10 cellular contexts compared by ENCODE assay signal in the genomic region with DNA sequence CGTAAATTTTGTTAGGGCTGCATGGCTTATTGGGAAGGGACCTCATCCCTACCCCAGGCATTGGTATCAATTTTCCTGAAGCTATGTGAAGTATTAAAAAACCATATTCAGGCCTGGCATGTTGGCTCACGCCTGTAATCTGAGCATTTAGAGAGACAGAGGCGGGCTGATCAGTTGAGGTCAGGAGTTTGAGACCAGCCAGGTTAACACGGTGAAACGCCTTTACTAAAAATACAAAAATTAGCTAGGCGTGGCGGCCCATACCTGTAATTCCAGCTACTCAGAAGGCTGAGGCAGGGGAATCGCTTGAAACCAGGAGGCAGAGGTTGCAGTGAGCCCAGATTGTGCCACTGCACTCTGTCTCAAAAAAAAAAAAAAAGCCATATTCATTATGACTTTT. TPM values are rescaled to one million over a fixed set of nuclear protein-coding genes. Genes with fewer than 3 reads are reported as not detected.
A peak's percentile ranks its signal among the peaks of the same experiment; 100 is the strongest.
DNase-seq lines count a peak whose midpoint lies in the region; ATAC-seq and TF ChIP-seq lines count a peak whose summit lies in the region.
"Had no signal": no experiment of that assay in that cellular context is flagged by ENCODE, and none has a peak within 500 bp of the region (broad histone marks: within the 10 kb centered on the region; RNA-seq: fewer than 3 reads in every experiment).

No MANE protein-coding gene starts in this region.

- no peak overlapping the region for H3K27ac Mint-ChIP-seq in GM23338
- H3K27ac Mint-ChIP-seq in activated naive CD8-positive, alpha-beta T cell treated with anti-CD3 and anti-CD28 coated beads, Interleukin-2, amount 50 U/mL, for 24 hours, result no peak overlapping the region

- peaks cover 47% of the 10 kb centered on the region for H4K20me1 ChIP-seq in GM23338 (replicated peaks; ENCODE audit: insufficient read depth)

- peak overlapping the region; percentile 90 for H3K4me2 ChIP-seq in GM23338

- no peaks in the 10 kb centered on the region for H3K9me2 ChIP-seq in GM23338 (ENCODE audit: insufficient read depth)

- H3K36me3 Mint-ChIP-seq in GM23338 (ENCODE audit: low read depth), result no peaks in the 10 kb centered on the region; the same call in 2 of the 3 replicates
- H3K36me3 Mint-ChIP-seq in activated naive CD8-positive, alpha-beta T cell treated with anti-CD3 and anti-CD28 coated beads, Interleukin-2, amount 50 U/mL, for 24 hours (ENCODE audit: low read depth), result peaks cover 15% of the 10 kb centered on the region

- no peaks in the 10 kb centered on the region for H3K27me3 Mint-ChIP-seq in GM23338 (ENCODE audit: insufficient read depth, low read depth, poor library complexity)
- H3K27me3 Mint-ChIP-seq in activated naive CD8-positive, alpha-beta T cell treated with anti-CD3 and anti-CD28 coated beads, Interleukin-2, amount 50 U/mL, for 24 hours, result no peaks in the 10 kb centered on the region

- H3K79me2 ChIP-seq in ACC112 (ENCODE audit: control insufficient read depth, insufficient read depth, low read length, unreplicated experiment) (peaks cover 95% of the 10 kb centered on the region), GM23338 (replicated peaks; ENCODE audit: insufficient read depth) (peaks cover 100% of the 10 kb centered on the region)

- H3K27ac ChIP-seq in ACC112 (ENCODE audit: low read depth, low read length) (no peak overlapping the region), GM23338 (ENCODE audit: low read depth) (no peak overlapping the region), Peyer's patch (no peak overlapping the region)

- H3K4me1 ChIP-seq in ACC112 (ENCODE audit: control insufficient read depth, insufficient read depth, low read length, unreplicated experiment) (peaks cover 10% of the 10 kb centered on the region), GM23338 (ENCODE audit: insufficient read depth) (peaks cover 16% of the 10 kb centered on the region), Peyer's patch (peaks cover 0 to 44% (median 4%) of the 10 kb centered on the region in 4 donors)

- TF ChIP-seq CTCF in GM23338 (conservative IDR thresholded peaks at IDR 0.05; ENCODE audit: low read depth in 2 of 2), result no peak
- TF ChIP-seq CTCF in Peyer's patch (IDR thresholded peaks at IDR 0.05), result no peak

- H3K4me3 Mint-ChIP-seq in GM23338, result peak overlapping the region; percentile 77
- peak overlapping the region; percentile 77 for H3K4me3 Mint-ChIP-seq in activated naive CD8-positive, alpha-beta T cell treated with anti-CD3 and anti-CD28 coated beads, Interleukin-2, amount 50 U/mL, for 24 hours

- ATAC-seq in GM23338 (no peak), left lobe of liver (no peak), HG03521 (IDR thresholded peaks at IDR 0.05; ENCODE audit: unreplicated experiment) (no peak), HG03025 (IDR thresholded peaks at IDR 0.05; ENCODE audit: low FRiP score, unreplicated experiment) (no peak)
- ATAC-seq in activated naive CD8-positive, alpha-beta T cell treated with anti-CD3 and anti-CD28 coated beads, Interleukin-2, amount 50 U/mL, for 24 hours, result no peak

- peaks cover 34% of the 10 kb centered on the region for H3K4me1 Mint-ChIP-seq in GM23338
- peaks cover 79% of the 10 kb centered on the region for H3K4me1 Mint-ChIP-seq in activated naive CD8-positive, alpha-beta T cell treated with anti-CD3 and anti-CD28 coated beads, Interleukin-2, amount 50 U/mL, for 24 hours

- no peaks in the 10 kb centered on the region for H3K9me3 Mint-ChIP-seq in GM23338
- no peaks in the 10 kb centered on the region for H3K9me3 Mint-ChIP-seq in activated naive CD8-positive, alpha-beta T cell treated with anti-CD3 and anti-CD28 coated beads, Interleukin-2, amount 50 U/mL, for 24 hours

- H3K4me3 ChIP-seq in ACC112 (ENCODE audit: low read depth, low read length), result peak overlapping the region; percentile 85
- peak overlapping the region; percentile 73 for H3K4me3 ChIP-seq in GM23338
- no peak overlapping the region for H3K4me3 ChIP-seq in Peyer's patch

- DNase-seq in GM23338 (ENCODE audit: low spot score) (peak; percentile 19), left kidney (ENCODE audit: low read depth, low spot score) (peak; percentile 4), Peyer's patch (no peak), left lobe of liver (ENCODE audit: low spot score) (no peak)
- no peak for DNase-seq in activated naive CD8-positive, alpha-beta T cell treated with anti-CD3 and anti-CD28 coated beads, Interleukin-2, amount 50 U/mL, for 24 hours
- DNase-seq: brain microvascular endothelial cell, tibial artery had no signal

- H3K36me3 ChIP-seq in ACC112 (ENCODE audit: insufficient read depth, low read length) (no peaks in the 10 kb centered on the region), GM23338 (ENCODE audit: insufficient read depth) (no peaks in the 10 kb centered on the region), Peyer's patch (no peaks in the 10 kb centered on the region)
- H3K36me3 ChIP-seq: brain microvascular endothelial cell, tibial artery had no signal

- TF ChIP-seq POLR2A in Peyer's patch (IDR thresholded peaks at IDR 0.05), result no peak

- no peak overlapping the region for H2AFZ ChIP-seq in ACC112 (ENCODE audit: low read length, unreplicated experiment)
- no peak overlapping the region; the same call in 1 of the 2 replicates for H2AFZ ChIP-seq in GM23338

- H3F3A ChIP-seq in GM23338 (replicated peaks; ENCODE audit: low read depth), result no peaks in the 10 kb centered on the region

- no peaks in the 10 kb centered on the region for H3K9me3 ChIP-seq in Peyer's patch
- H3K9me3 ChIP-seq: tibial artery had no signal

- no peaks in the 10 kb centered on the region for H3K27me3 ChIP-seq in ACC112 (ENCODE audit: insufficient read depth, low read length)
- no peaks in the 10 kb centered on the region for H3K27me3 ChIP-seq in GM23338 (ENCODE audit: insufficient read depth)
- no peaks in the 10 kb centered on the region for H3K27me3 ChIP-seq in Peyer's patch
- H3K27me3 ChIP-seq: brain microvascular endothelial cell, tibial artery had no signal

TF ChIP-seq in GM23338, 12 proteins besides CTCF, POLR2A, EP300 and RAD21 (continues in another document):
- TF ChIP-seq NANOG (IDR thresholded peaks at IDR 0.05; ENCODE audit: borderline replicate concordance), result no peak
- TF ChIP-seq, protein P1, sequence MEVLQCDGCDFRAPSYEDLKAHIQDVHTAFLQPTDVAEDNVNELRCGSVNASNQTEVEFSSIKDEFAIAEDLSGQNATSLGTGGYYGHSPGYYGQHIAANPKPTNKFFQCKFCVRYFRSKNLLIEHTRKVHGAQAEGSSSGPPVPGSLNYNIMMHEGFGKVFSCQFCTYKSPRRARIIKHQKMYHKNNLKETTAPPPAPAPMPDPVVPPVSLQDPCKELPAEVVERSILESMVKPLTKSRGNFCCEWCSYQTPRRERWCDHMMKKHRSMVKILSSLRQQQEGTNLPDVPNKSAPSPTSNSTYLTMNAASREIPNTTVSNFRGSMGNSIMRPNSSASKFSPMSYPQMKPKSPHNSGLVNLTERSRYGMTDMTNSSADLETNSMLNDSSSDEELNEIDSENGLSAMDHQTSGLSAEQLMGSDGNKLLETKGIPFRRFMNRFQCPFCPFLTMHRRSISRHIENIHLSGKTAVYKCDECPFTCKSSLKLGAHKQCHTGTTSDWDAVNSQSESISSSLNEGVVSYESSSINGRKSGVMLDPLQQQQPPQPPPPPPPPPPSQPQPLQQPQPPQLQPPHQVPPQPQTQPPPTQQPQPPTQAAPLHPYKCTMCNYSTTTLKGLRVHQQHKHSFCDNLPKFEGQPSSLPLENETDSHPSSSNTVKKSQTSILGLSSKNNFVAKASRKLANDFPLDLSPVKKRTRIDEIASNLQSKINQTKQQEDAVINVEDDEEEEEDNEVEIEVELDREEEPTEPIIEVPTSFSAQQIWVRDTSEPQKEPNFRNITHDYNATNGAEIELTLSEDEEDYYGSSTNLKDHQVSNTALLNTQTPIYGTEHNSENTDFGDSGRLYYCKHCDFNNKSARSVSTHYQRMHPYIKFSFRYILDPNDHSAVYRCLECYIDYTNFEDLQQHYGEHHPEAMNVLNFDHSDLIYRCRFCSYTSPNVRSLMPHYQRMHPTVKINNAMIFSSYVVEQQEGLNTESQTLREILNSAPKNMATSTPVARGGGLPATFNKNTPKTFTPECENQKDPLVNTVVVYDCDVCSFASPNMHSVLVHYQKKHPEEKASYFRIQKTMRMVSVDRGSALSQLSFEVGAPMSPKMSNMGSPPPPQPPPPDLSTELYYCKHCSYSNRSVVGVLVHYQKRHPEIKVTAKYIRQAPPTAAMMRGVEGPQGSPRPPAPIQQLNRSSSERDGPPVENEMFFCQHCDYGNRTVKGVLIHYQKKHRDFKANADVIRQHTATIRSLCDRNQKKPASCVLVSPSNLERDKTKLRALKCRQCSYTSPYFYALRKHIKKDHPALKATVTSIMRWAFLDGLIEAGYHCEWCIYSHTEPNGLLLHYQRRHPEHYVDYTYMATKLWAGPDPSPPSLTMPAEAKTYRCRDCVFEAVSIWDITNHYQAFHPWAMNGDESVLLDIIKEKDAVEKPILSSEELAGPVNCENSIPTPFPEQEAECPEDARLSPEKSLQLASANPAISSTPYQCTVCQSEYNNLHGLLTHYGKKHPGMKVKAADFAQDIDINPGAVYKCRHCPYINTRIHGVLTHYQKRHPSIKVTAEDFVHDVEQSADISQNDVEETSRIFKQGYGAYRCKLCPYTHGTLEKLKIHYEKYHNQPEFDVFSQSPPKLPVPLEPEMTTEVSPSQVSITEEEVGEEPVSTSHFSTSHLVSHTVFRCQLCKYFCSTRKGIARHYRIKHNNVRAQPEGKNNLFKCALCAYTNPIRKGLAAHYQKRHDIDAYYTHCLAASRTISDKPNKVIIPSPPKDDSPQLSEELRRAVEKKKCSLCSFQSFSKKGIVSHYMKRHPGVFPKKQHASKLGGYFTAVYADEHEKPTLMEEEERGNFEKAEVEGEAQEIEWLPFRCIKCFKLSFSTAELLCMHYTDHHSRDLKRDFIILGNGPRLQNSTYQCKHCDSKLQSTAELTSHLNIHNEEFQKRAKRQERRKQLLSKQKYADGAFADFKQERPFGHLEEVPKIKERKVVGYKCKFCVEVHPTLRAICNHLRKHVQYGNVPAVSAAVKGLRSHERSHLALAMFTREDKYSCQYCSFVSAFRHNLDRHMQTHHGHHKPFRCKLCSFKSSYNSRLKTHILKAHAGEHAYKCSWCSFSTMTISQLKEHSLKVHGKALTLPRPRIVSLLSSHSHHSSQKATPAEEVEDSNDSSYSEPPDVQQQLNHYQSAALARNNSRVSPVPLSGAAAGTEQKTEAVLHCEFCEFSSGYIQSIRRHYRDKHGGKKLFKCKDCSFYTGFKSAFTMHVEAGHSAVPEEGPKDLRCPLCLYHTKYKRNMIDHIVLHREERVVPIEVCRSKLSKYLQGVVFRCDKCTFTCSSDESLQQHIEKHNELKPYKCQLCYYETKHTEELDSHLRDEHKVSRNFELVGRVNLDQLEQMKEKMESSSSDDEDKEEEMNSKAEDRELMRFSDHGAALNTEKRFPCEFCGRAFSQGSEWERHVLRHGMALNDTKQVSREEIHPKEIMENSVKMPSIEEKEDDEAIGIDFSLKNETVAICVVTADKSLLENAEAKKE (CRISPR knock-in tag; IDR thresholded peaks at IDR 0.05), result no peak

RNA-seq across cellular contexts. Expression of a gene that starts 7.1 kb away (rescaled TPM):
- 62.9 and 110 TPM in 2 replicates for total RNA-seq in GM23338 (2014; rRNA removed; shearing (Covaris generic))
- polyA plus RNA-seq in GM23338 (2016; fragmentation: Nextera tagmentation; extraction: Ambion mirVana), result 40.9 and 45.2 TPM in 2 replicates
- total RNA-seq in Peyer's patch, result 100 to 1,000 TPM in 1 of 4 donors, 10 to 100 TPM in 3; 52.8 to 160 (median 80.7) TPM
- 20.2 TPM for total RNA-seq in left lobe of liver

RNA-seq across cellular contexts. Expression of a gene that starts 25.4 kb away (rescaled TPM):
- 16.5 and 20.2 TPM in 2 replicates for total RNA-seq in GM23338 (2014; rRNA removed; shearing (Covaris generic))
- 11.3 and 11.6 TPM in 2 replicates for polyA plus RNA-seq in GM23338 (2016; fragmentation: Nextera tagmentation; extraction: Ambion mirVana)
- total RNA-seq in Peyer's patch (10 to 100 TPM; 28.1 to 80.9 (median 61.2) TPM), left lobe of liver (128 TPM)

Comparison
In these comparisons a context has a peak if more than half of its experiments do, and no peak if none do; other contexts are left out.
1. H3K4me3 ChIP-seq: peak in ACC112 (single experiment) and GM23338 (single experiment); none in Peyer's patch (0 of 4).
2. DNase-seq: peak in GM23338 (single experiment) and left kidney (single experiment); none in activated naive CD8-positive, alpha-beta T cell treated with anti-CD3 and anti-CD28 coated beads, Interleukin-2, amount 50 U/mL, for 24 hours (single experiment), Peyer's patch (0 of 3) and left lobe of liver (single experiment).